In the genomic region with DNA sequence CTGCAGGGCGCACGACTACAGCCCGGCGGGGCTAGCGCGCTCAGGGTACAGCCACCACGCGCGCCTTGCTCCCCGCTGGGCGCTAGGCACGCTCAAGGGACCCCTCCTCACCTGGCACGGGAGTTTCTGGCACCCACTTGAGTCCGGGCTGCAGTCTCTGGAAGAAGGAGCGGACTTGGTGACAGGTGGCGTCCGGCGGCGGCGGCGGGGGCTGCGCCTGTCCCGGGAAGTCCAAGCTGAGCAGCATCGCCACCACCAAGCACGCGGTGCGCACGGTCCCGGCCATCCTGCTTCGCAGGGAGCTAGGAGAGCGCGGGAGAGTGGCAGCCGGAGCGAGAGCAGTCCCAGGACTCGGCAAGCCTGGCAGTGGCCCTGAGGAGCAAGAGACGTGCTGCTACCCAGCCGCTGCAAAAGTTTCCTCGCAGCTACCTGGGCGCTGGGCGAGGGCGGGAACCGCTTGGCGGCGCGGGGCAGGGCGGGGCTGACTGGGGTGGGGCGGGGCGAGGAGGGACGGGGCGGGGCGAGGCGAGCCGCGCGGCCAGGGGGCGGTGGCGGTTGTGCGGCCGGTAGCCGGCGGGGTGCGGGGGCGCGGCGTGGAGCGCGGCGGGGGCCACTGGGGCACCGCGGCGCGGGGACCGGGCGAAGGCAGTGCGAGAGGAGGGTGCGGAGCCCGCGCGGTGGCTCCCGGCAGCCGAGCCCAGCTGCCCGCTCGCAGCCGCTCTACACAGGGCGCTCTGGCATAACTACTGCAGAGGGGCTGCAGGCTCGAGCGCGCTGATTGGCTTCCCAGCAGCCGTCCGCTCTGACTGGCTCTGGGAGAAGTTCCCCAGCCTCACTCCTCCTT, we compare ENCODE assay signal across 9 cellular contexts. TPM values are rescaled to one million over a fixed set of nuclear protein-coding genes. Genes with fewer than 3 reads are reported as not detected.
A peak's percentile ranks its signal among the peaks of the same experiment; 100 is the strongest.
DNase-seq lines count a peak whose midpoint lies in the region; FAIRE-seq and TF ChIP-seq lines count a peak whose summit lies in the region.
"Had no signal": no experiment of that assay in that cellular context is flagged by ENCODE, and none has a peak within 500 bp of the region (broad histone marks: within the 10 kb centered on the region; RNA-seq: fewer than 3 reads in every experiment).

A gene (minus strand): TSS at position 431 of the 844 bp plus-strand sequence.

- no peak within 1 kb of the TSS for H3K27ac ChIP-seq in kidney (ENCODE audit: low read depth in 2 of 2, low read length in 2 of 2)
- H3K27ac ChIP-seq: neutrophil had no signal

- intact Hi-C loops in kidney (cut with DNase I) = no loop called here

- peaks cover 30% of the 10 kb centered on the region for H3K4me1 ChIP-seq in ES-I3 (ENCODE audit: insufficient read depth, low read length)
- H3K4me1 ChIP-seq in kidney (ENCODE audit: control insufficient read depth in 1 of 2, insufficient read depth in 1 of 2, low read depth in 1 of 2, low read length in 2 of 2) = peaks cover 0 to 4% of the 10 kb centered on the region in 2 donors

- H3K9ac ChIP-seq in ES-I3 (ENCODE audit: low read depth, low read length) (peak within 1 kb of the TSS; percentile 50), kidney (ENCODE audit: low read length in 2 of 2) (no peak within 1 kb of the TSS)

- H3K9me3 ChIP-seq in ES-I3 (ENCODE audit: control insufficient read depth, insufficient read depth, low read length) = no peaks in the 10 kb centered on the region
- H3K9me3 ChIP-seq in kidney (ENCODE audit: control insufficient read depth in 1 of 2, low read length in 2 of 2) = no peaks in the 10 kb centered on the region
- H3K9me3 ChIP-seq: neutrophil had no signal

- no peak for TF ChIP-seq CTCF in kidney (IDR thresholded peaks at IDR 0.05; ENCODE audit: borderline replicate concordance, extremely low read depth, insufficient read depth)

- in situ Hi-C loops in T47D (cut with HindIII; ENCODE audit: low pct_unique_long_range_greater_than_20kb, low sequenced_read_pairs) = no loop called here

- H3K4me3 ChIP-seq in Jurkat, Clone E6-1 (ENCODE audit: low read length) = peak within 1 kb of the TSS; percentile 32
- H3K4me3 ChIP-seq in kidney (ENCODE audit: low read length in 2 of 2) = peak within 1 kb of the TSS; percentile 53 to 56

- H3K36me3 ChIP-seq in ES-I3 (ENCODE audit: insufficient read depth, low read length) (no peaks in the 10 kb centered on the region), kidney (ENCODE audit: control insufficient read depth in 1 of 2, insufficient read depth in 2 of 2, low read length in 2 of 2) (no peaks in the 10 kb centered on the region)
- H3K36me3 ChIP-seq: neutrophil had no signal

- FAIRE-seq in kidney (lab: Jason Lieb, UNC) = no peak

- DNase-seq in Jurkat, Clone E6-1 (ENCODE audit: low read depth, low spot score) = peak; percentile 8
- DNase-seq in T-helper 1 cell = peak; percentile 4 to 30 (median 7)
- peak; percentile 28 to 34 for DNase-seq in T47D (ENCODE audit: low read depth in 1 of 2, low spot score in 1 of 2)
- DNase-seq in kidney = peak; percentile 88
- DNase-seq in stimulated activated CD4-positive, alpha-beta T cell treated with anti-CD3 and anti-CD28 coated beads, Interleukin-15, amount 100 ng/mL, for 24 hours = peak; percentile 49
- no peak for DNase-seq in pons (ENCODE audit: low spot score)
- DNase-seq in AML-193 (lab: John Stamatoyannopoulos, UW) = no peak

RNA-seq across cellular contexts. Expression of the gene that starts here (rescaled TPM):
- 0.71 TPM for polyA plus RNA-seq in Jurkat, Clone E6-1 (2012; ENCODE audit: insufficient read depth, insufficient read length)
- 43.0 TPM for total RNA-seq in kidney
- polyA plus RNA-seq in kidney (ENCODE audit: insufficient read depth, low read depth, low replicate concordance) = 52.5 TPM

Comparison
In these comparisons a context has a peak if more than half of its experiments do, and no peak if none do; other contexts are left out.
1. DNase-seq: peak in Jurkat, Clone E6-1 (single experiment), T-helper 1 cell (5 of 5), T47D (2 of 2), kidney (single experiment) and stimulated activated CD4-positive, alpha-beta T cell treated with anti-CD3 and anti-CD28 coated beads, Interleukin-15, amount 100 ng/mL, for 24 hours (single experiment); none in pons (single experiment) and AML-193 (0 of 2).